In genomic region chr3:150054635-150055034, GRCh38 we compare ENCODE assay signal across 9 cellular contexts.
"Had no signal": no experiment of that assay in that cellular context is flagged by ENCODE, and none has a peak within 500 bp of the region (broad histone marks: within the 10 kb centered on the region; RNA-seq: fewer than 3 reads in every experiment).

No MANE protein-coding gene starts in this region.

- H3K4me3 Mint-ChIP-seq: GM23338, H9, HFFc6 had no signal

- H3K27ac ChIP-seq: GM23248 had no signal

- H3K36me3 ChIP-seq: HAP-1 had no signal

- H3K4me1 ChIP-seq: HAP-1 had no signal

- ATAC-seq: GM23338, HCT116 had no signal

- H3K9me3 Mint-ChIP-seq: GM23338, H9, HFFc6 had no signal

- H3K27ac Mint-ChIP-seq: GM23338, HFFc6 had no signal

- H3K4me3 ChIP-seq: GM23248, GM23338, HAP-1 had no signal

- DNase-seq: GM23248, GOT3, H7, H9, HCEC 1CT, HFFc6 had no signal

- H3K9me3 ChIP-seq: HAP-1 had no signal
